Comparison of ENCODE assay signal across 20 cellular contexts in genomic region chr15:80643296-80643965, GRCh38. TPM values are rescaled to one million over a fixed set of nuclear protein-coding genes. Genes with fewer than 3 reads are reported as not detected.
DNase-seq lines count a peak whose midpoint lies in the region; ATAC-seq and TF ChIP-seq lines count a peak whose summit lies in the region.
"Had no signal": no experiment of that assay in that cellular context is flagged by ENCODE, and none has a peak within 500 bp of the region (broad histone marks: within the 10 kb centered on the region; RNA-seq: fewer than 3 reads in every experiment).

No MANE protein-coding gene starts in this region.

- H3K27me3 ChIP-seq in naive thymus-derived CD4-positive, alpha-beta T cell (ENCODE audit: control insufficient read depth in 2 of 2, insufficient read depth in 2 of 2, low read length in 2 of 2) = no peaks in the 10 kb centered on the region
- H3K27me3 ChIP-seq: gastroesophageal sphincter had no signal

- H3K9me3 Mint-ChIP-seq in CD14-positive monocyte = peaks cover 10 to 22% (median 15%) of the 10 kb centered on the region in 7 donors
- H3K9me3 Mint-ChIP-seq in naive thymus-derived CD4-positive, alpha-beta T cell = peaks cover 0 to 20% (median 10%) of the 10 kb centered on the region in 11 donors
- H3K9me3 Mint-ChIP-seq: activated T-helper 1 cell treated with anti-CD3 and anti-CD28 coated beads, Interleukin-12 subunit alpha, Interleukin-12 subunit beta, Interleukin-2, Interleukin-4 antibody, amounts not matched to agents 30 ng/mL and 10 ng/mL and 1 ng/mL, durations not matched to agents 14 hours and 24 hours and 36 hours; central memory CD8-positive, alpha-beta T cell had no signal

- H3K4me3 ChIP-seq in naive thymus-derived CD4-positive, alpha-beta T cell (ENCODE audit: low read length) = no peak overlapping the region
- H3K4me3 ChIP-seq: gastroesophageal sphincter, PC-9, prostate gland, spleen had no signal

- H3K27me3 Mint-ChIP-seq in CD14-positive monocyte (ENCODE audit: low read depth in 3 of 3) = peaks cover 0 to 3% (median 1%) of the 10 kb centered on the region in 3 donors
- H3K27me3 Mint-ChIP-seq in naive thymus-derived CD4-positive, alpha-beta T cell = peaks cover 0 to 26% (median 15%) of the 10 kb centered on the region in 5 donors
- H3K27me3 Mint-ChIP-seq: central memory CD8-positive, alpha-beta T cell; stimulated activated memory B cell treated with anti-CD40 and anti-IgM and Interleukin-4, amounts not matched to agents 10 μg/mL and 1 μg/mL and 100 μg/mL, for 72 hours had no signal

- TF ChIP-seq CTCF in CD14-positive monocyte (IDR thresholded peaks at IDR 0.05) = no peak

- peak; percentile 53 for ATAC-seq in naive thymus-derived CD4-positive, alpha-beta T cell
- ATAC-seq in HG02884 (IDR thresholded peaks at IDR 0.05; ENCODE audit: unreplicated experiment) = no peak
- ATAC-seq: activated naive CD8-positive, alpha-beta T cell treated with anti-CD3 and anti-CD28 coated beads, Interleukin-2, amount 50 U/mL, for 24 hours; gastroesophageal sphincter; stimulated activated memory B cell treated with anti-CD40 and anti-IgM and Interleukin-4, amounts not matched to agents 10 μg/mL and 1 μg/mL and 100 μg/mL, for 72 hours had no signal

- CTCF ChIA-PET in naive thymus-derived CD4-positive, alpha-beta T cell (lab: Charles Lee) = no interaction called here

- no peaks in the 10 kb centered on the region for H3K36me3 Mint-ChIP-seq in CD14-positive monocyte
- peaks cover 0 to 7% (median 4%) of the 10 kb centered on the region in 5 donors for H3K36me3 Mint-ChIP-seq in naive thymus-derived CD4-positive, alpha-beta T cell
- H3K36me3 Mint-ChIP-seq: stimulated activated memory B cell treated with anti-CD40 and anti-IgM and Interleukin-4, amounts not matched to agents 10 μg/mL and 1 μg/mL and 100 μg/mL, for 72 hours had no signal

- intact Hi-C loops in CD14-positive monocyte (cut with micrococcal nuclease) = no loop called here
- intact Hi-C loops in naive thymus-derived CD4-positive, alpha-beta T cell (cut with micrococcal nuclease) = no loop called here

- H3K27ac Mint-ChIP-seq in CD14-positive monocyte = peak overlapping the region in 6 of 7 donors; percentile 5 to 81 (median 32)
- H3K27ac Mint-ChIP-seq in naive thymus-derived CD4-positive, alpha-beta T cell = no peak overlapping the region
- H3K27ac Mint-ChIP-seq: activated naive CD8-positive, alpha-beta T cell treated with anti-CD3 and anti-CD28 coated beads, Interleukin-2, amount 50 U/mL, for 24 hours; activated T-helper 1 cell treated with anti-CD3 and anti-CD28 coated beads, Interleukin-12 subunit alpha, Interleukin-12 subunit beta, Interleukin-2, Interleukin-4 antibody, amounts not matched to agents 30 ng/mL and 10 ng/mL and 1 ng/mL, durations not matched to agents 14 hours and 24 hours and 36 hours; stimulated activated memory B cell treated with anti-CD40 and anti-IgM and Interleukin-4, amounts not matched to agents 10 μg/mL and 1 μg/mL and 100 μg/mL, for 72 hours had no signal

- POLR2A ChIA-PET in naive thymus-derived CD4-positive, alpha-beta T cell (lab: Charles Lee) = no interaction called here

- DNase-seq in CD14-positive monocyte (ENCODE audit: low spot score) = peak; percentile 53
- DNase-seq in KBM-7 = peak; percentile 32
- peak; percentile 37 for DNase-seq in UCSD-AML1 (lab: John Stamatoyannopoulos, UW; ENCODE audit: unreplicated experiment)
- no peak for DNase-seq in naive thymus-derived CD4-positive, alpha-beta T cell
- DNase-seq in SHP77 (lab: John Stamatoyannopoulos, UW) = no peak
- no peak for DNase-seq in amniotic stem cell (lab: John Stamatoyannopoulos, UW)
- no peak for DNase-seq in activated CD4-positive, alpha-beta T cell treated with anti-CD3 and anti-CD28 coated beads, Interleukin-2, amount 50 U/mL, for 48 hours
- DNase-seq: activated naive CD8-positive, alpha-beta T cell treated with anti-CD3 and anti-CD28 coated beads, Interleukin-2, amount 50 U/mL, for 24 hours; NCI-H187 treated with DMSO at 0.1 percent for 48 hours; NCI-H446 treated with DMSO at 0.1 percent for 48 hours; PC-9; spleen; trophoblast cell; WERI-Rb-1 had no signal

- in situ Hi-C loops in KBM-7 (cut with MboI; ENCODE audit: low pct_unique_long_range_greater_than_20kb, low sequenced_read_pairs) = no loop called here

- no peaks in the 10 kb centered on the region for H3K36me3 ChIP-seq in naive thymus-derived CD4-positive, alpha-beta T cell (ENCODE audit: control insufficient read depth in 2 of 3, insufficient read depth in 3 of 3, low read length in 3 of 3)
- H3K36me3 ChIP-seq: gastroesophageal sphincter, prostate gland, spleen, WERI-Rb-1 had no signal

- no peaks in the 10 kb centered on the region for H3K4me1 ChIP-seq in naive thymus-derived CD4-positive, alpha-beta T cell (ENCODE audit: control insufficient read depth in 2 of 2, insufficient read depth in 2 of 2, low read length in 2 of 2)
- H3K4me1 ChIP-seq: gastroesophageal sphincter, prostate gland had no signal

- peaks cover 30% of the 10 kb centered on the region for H3K4me1 Mint-ChIP-seq in CD14-positive monocyte
- peaks cover 0 to 3% (median 0%) of the 10 kb centered on the region in 7 donors for H3K4me1 Mint-ChIP-seq in naive thymus-derived CD4-positive, alpha-beta T cell
- H3K4me1 Mint-ChIP-seq: activated naive CD8-positive, alpha-beta T cell treated with anti-CD3 and anti-CD28 coated beads, Interleukin-2, amount 50 U/mL, for 24 hours; central memory CD8-positive, alpha-beta T cell; stimulated activated memory B cell treated with anti-CD40 and anti-IgM and Interleukin-4, amounts not matched to agents 10 μg/mL and 1 μg/mL and 100 μg/mL, for 72 hours had no signal

- peaks cover 0 to 7% (median 0%) of the 10 kb centered on the region in 3 experiments for H3K9me3 ChIP-seq in naive thymus-derived CD4-positive, alpha-beta T cell (ENCODE audit: control insufficient read depth in 2 of 3, low read length in 3 of 3)
- H3K9me3 ChIP-seq: prostate gland had no signal

- H3K27ac ChIP-seq in naive thymus-derived CD4-positive, alpha-beta T cell (ENCODE audit: low read depth, low read length) = no peak overlapping the region
- H3K27ac ChIP-seq: gastroesophageal sphincter, PC-9, prostate gland, spleen, WERI-Rb-1 had no signal

- H3K4me3 Mint-ChIP-seq in CD14-positive monocyte = no peak overlapping the region
- H3K4me3 Mint-ChIP-seq in naive thymus-derived CD4-positive, alpha-beta T cell = no peak overlapping the region
- H3K4me3 Mint-ChIP-seq: activated naive CD8-positive, alpha-beta T cell treated with anti-CD3 and anti-CD28 coated beads, Interleukin-2, amount 50 U/mL, for 24 hours; activated T-helper 1 cell treated with anti-CD3 and anti-CD28 coated beads, Interleukin-12 subunit alpha, Interleukin-12 subunit beta, Interleukin-2, Interleukin-4 antibody, amounts not matched to agents 30 ng/mL and 10 ng/mL and 1 ng/mL, durations not matched to agents 14 hours and 24 hours and 36 hours; central memory CD8-positive, alpha-beta T cell; stimulated activated memory B cell treated with anti-CD40 and anti-IgM and Interleukin-4, amounts not matched to agents 10 μg/mL and 1 μg/mL and 100 μg/mL, for 72 hours had no signal

RNA-seq across cellular contexts. Expression of gene ABHD17C, which starts 51.7 kb away (rescaled TPM):
- polyA plus RNA-seq in CD14-positive monocyte = under 1 TPM; 0.48 to 0.68 TPM
- 1 to 10 TPM; 1.3 to 2.8 (median 1.9) TPM for total RNA-seq in naive thymus-derived CD4-positive, alpha-beta T cell
- under 1 TPM; 0.26 to 0.79 TPM for polyA plus RNA-seq in naive thymus-derived CD4-positive, alpha-beta T cell

Comparison
In these comparisons a context has a peak if more than half of its experiments do, and no peak if none do; other contexts are left out.
1. DNase-seq: peak in CD14-positive monocyte (single experiment), KBM-7 (single experiment) and UCSD-AML1 (single experiment); none in naive thymus-derived CD4-positive, alpha-beta T cell (0 of 9), SHP77 (0 of 2), amniotic stem cell (single experiment) and activated CD4-positive, alpha-beta T cell treated with anti-CD3 and anti-CD28 coated beads, Interleukin-2, amount 50 U/mL, for 48 hours (0 of 2).
2. H3K27ac Mint-ChIP-seq: peak in CD14-positive monocyte (6 of 7); none in naive thymus-derived CD4-positive, alpha-beta T cell (0 of 9).